ENCODE assay signal across 27 cellular contexts in genomic region chr15:62171882-62172281, GRCh38. TPM values are rescaled to one million over a fixed set of nuclear protein-coding genes. Genes with fewer than 3 reads are reported as not detected.
DNase-seq lines count a peak whose midpoint lies in the region; ATAC-seq, FAIRE-seq and TF ChIP-seq lines count a peak whose summit lies in the region.
"Had no signal": no experiment of that assay in that cellular context is flagged by ENCODE, and none has a peak within 500 bp of the region (broad histone marks: within the 10 kb centered on the region; RNA-seq: fewer than 3 reads in every experiment).

No MANE protein-coding gene starts in this region.

- peak overlapping the region; percentile 100 for H3K27ac ChIP-seq in endothelial cell of umbilical vein (ENCODE audit: insufficient read depth, low read depth, low read length)
- H3K27ac ChIP-seq in lower lobe of right lung = peak overlapping the region; percentile 33
- H3K27ac ChIP-seq in subcutaneous abdominal adipose tissue (ENCODE audit: low read depth, low read length) = peak overlapping the region; percentile 55
- H3K27ac ChIP-seq: KMS-11, SJCRH30 had no signal

- no peaks in the 10 kb centered on the region for H4K20me1 ChIP-seq in Loucy (ENCODE audit: insufficient read depth, low read length, poor library complexity, severe bottlenecking)
- no peaks in the 10 kb centered on the region for H4K20me1 ChIP-seq in endothelial cell of umbilical vein (replicated peaks; ENCODE audit: control insufficient read depth, extremely low read depth, insufficient read depth, low read length)

- H3K9me2 ChIP-seq in Loucy (replicated peaks; ENCODE audit: low read depth, low read length) = no peaks in the 10 kb centered on the region

- no peaks in the 10 kb centered on the region for H3K27me3 ChIP-seq in Loucy (ENCODE audit: insufficient read depth, low read length, poor library complexity, severe bottlenecking)
- H3K27me3 ChIP-seq in endothelial cell of umbilical vein (ENCODE audit: control insufficient read depth in 2 of 2, insufficient read depth in 2 of 2, low read length in 2 of 2) = no peaks in the 10 kb centered on the region
- peaks cover 5% of the 10 kb centered on the region for H3K27me3 ChIP-seq in lower lobe of right lung (ENCODE audit: low read depth)
- peaks cover 0 to under 1% (median 0%) of the 10 kb centered on the region in 5 donors for H3K27me3 ChIP-seq in subcutaneous abdominal adipose tissue (ENCODE audit: control insufficient read depth in 5 of 5, insufficient read depth in 4 of 5, low read length in 5 of 5)
- H3K27me3 ChIP-seq: SJCRH30 had no signal

- H3K4me3 ChIP-seq in Loucy (ENCODE audit: low read length, poor library complexity, severe bottlenecking) = no peak overlapping the region
- no peak overlapping the region for H3K4me3 ChIP-seq in endothelial cell of umbilical vein (replicated peaks in 1 of 3; ENCODE audit: insufficient read depth in 1 of 3, low read depth in 1 of 3, low read length in 3 of 3)
- no peak overlapping the region for H3K4me3 ChIP-seq in lower lobe of right lung
- H3K4me3 ChIP-seq in subcutaneous abdominal adipose tissue (ENCODE audit: low read depth in 1 of 5, low read length in 5 of 5) = no peak overlapping the region
- H3K4me3 ChIP-seq: SJCRH30 had no signal

- no peak for FAIRE-seq in endothelial cell of umbilical vein (lab: Jason Lieb, UNC)
- FAIRE-seq: G401.6, H1, RCC 7860 had no signal

- no peaks in the 10 kb centered on the region for H3K79me2 ChIP-seq in Loucy (ENCODE audit: insufficient read depth, low read length)
- peaks cover 5% of the 10 kb centered on the region for H3K79me2 ChIP-seq in endothelial cell of umbilical vein (ENCODE audit: control insufficient read depth, insufficient read depth, low read length)

- no peaks in the 10 kb centered on the region for H3K9me1 ChIP-seq in endothelial cell of umbilical vein (replicated peaks; ENCODE audit: control insufficient read depth, extremely low read depth, insufficient read depth, low read length)

- H3K9ac ChIP-seq in Loucy (ENCODE audit: low read depth, low read length, poor library complexity, severe bottlenecking) (no peak overlapping the region), endothelial cell of umbilical vein (replicated peaks; ENCODE audit: extremely low read depth, insufficient read depth, low read length) (no peak overlapping the region), subcutaneous abdominal adipose tissue (ENCODE audit: low read length in 5 of 5) (no peak overlapping the region)
- H3K9ac ChIP-seq: KMS-11 had no signal

- intact Hi-C loops in endothelial cell of umbilical vein (cut with micrococcal nuclease) (loop anchor here (2.0 kb wide), 1 partner anchor 111 kb away; the partner anchor contains the start of gene VPS13C), lower lobe of right lung (cut with DNase I) (no loop called here)

- TF ChIP-seq POLR2A in endothelial cell of umbilical vein (IDR thresholded peaks at IDR 0.05; ENCODE audit: low read depth, low read length) = no peak

- no peak overlapping the region for H3K4me2 ChIP-seq in Loucy (ENCODE audit: low read depth, low read length, poor library complexity, severe bottlenecking)
- no peak overlapping the region for H3K4me2 ChIP-seq in endothelial cell of umbilical vein (ENCODE audit: insufficient read depth, low read length)
- H3K4me2 ChIP-seq: KMS-11 had no signal

- no peaks in the 10 kb centered on the region for H3K4me1 ChIP-seq in Loucy (ENCODE audit: insufficient read depth, low read length, poor library complexity, severe bottlenecking)
- H3K4me1 ChIP-seq in endothelial cell of umbilical vein (ENCODE audit: control insufficient read depth, extremely low read depth, insufficient read depth, low read length) = peaks cover 43% of the 10 kb centered on the region
- peaks cover 11% of the 10 kb centered on the region for H3K4me1 ChIP-seq in lower lobe of right lung
- H3K4me1 ChIP-seq in subcutaneous abdominal adipose tissue (ENCODE audit: control insufficient read depth in 5 of 5, insufficient read depth in 5 of 5, low read length in 5 of 5) = peaks cover 0 to 13% (median 0%) of the 10 kb centered on the region in 5 donors
- H3K4me1 ChIP-seq: SJCRH30 had no signal

- no TSS peak for BruUV-seq in endothelial cell of umbilical vein (replicated peaks; lab: Mats Ljungman, UMichigan)

- H3K9me3 ChIP-seq in Loucy (ENCODE audit: insufficient read depth, low read depth, low read length) (no peaks in the 10 kb centered on the region), endothelial cell of umbilical vein (replicated peaks; ENCODE audit: control insufficient read depth, insufficient read depth, low read length) (no peaks in the 10 kb centered on the region), lower lobe of right lung (no peaks in the 10 kb centered on the region), subcutaneous abdominal adipose tissue (ENCODE audit: control insufficient read depth in 5 of 5, low read length in 5 of 5) (no peaks in the 10 kb centered on the region)
- H3K9me3 ChIP-seq: SJCRH30 had no signal

- H2AFZ ChIP-seq in Loucy (ENCODE audit: low read length) (0 out of 2 replicates have a peak overlapping the region, but pooled peaks have one; percentile 20), endothelial cell of umbilical vein (ENCODE audit: low read depth, low read length) (no peak overlapping the region)

- DNase-seq in endothelial cell of umbilical vein (ENCODE audit: low read depth, low spot score) (peak; percentile 42), lower lobe of right lung (no peak), SW480 (ENCODE audit: low spot score) (no peak)
- DNase-seq in stimulated activated CD4-positive, alpha-beta T cell treated with anti-CD3 and anti-CD28 coated beads, Interleukin-4, amount 100 ng/mL, for 4 hours = no peak
- DNase-seq: C1 segment of cervical spinal cord; CD4-positive, alpha-beta memory T cell; COR-L47; DMS53; HCEC 1CT; NCI-H1092; NCI-H1436 treated with DMSO at 0.1 percent for 48 hours; NCI-H187 treated with DMSO at 0.1 percent for 48 hours; NCI-H2171 treated with DMSO at 0.1 percent for 48 hours; NCI-H345; NCI-H524; NCI-H748 treated with DMSO at 0.1 percent for 48 hours; SJCRH30 had no signal

- POLR2A ChIA-PET in endothelial cell of umbilical vein (lab: Charles Lee) = interaction anchor here (0.5 kb wide), 1 partner anchor 94 kb away, joined by 7 read pairs; no protein-coding TSS in a partner anchor

- no peaks in the 10 kb centered on the region for H3F3A ChIP-seq in Loucy (ENCODE audit: low read depth)

- dilution Hi-C loops in endothelial cell of umbilical vein (cut with MboI; ENCODE audit: extremely low pct_ligation_motif_present, low sequenced_read_pairs) = no loop called here

- TF ChIP-seq CTCF in Loucy (conservative IDR thresholded peaks at IDR 0.05; ENCODE audit: low read length) = no peak
- TF ChIP-seq CTCF in endothelial cell of umbilical vein (IDR thresholded peaks at IDR 0.05; ENCODE audit: extremely low read depth in 1 of 2, insufficient read depth in 1 of 2, low read depth in 1 of 2, low read length in 2 of 2) = no peak
- no peak for TF ChIP-seq CTCF in lower lobe of right lung (IDR thresholded peaks at IDR 0.05)

- H3K36me3 ChIP-seq in Loucy (ENCODE audit: insufficient read depth, low read length) (no peaks in the 10 kb centered on the region), endothelial cell of umbilical vein (ENCODE audit: control insufficient read depth in 2 of 2, extremely low read depth in 1 of 2, insufficient read depth in 2 of 2, low read length in 2 of 2) (no peaks in the 10 kb centered on the region), lower lobe of right lung (no peaks in the 10 kb centered on the region), subcutaneous abdominal adipose tissue (ENCODE audit: control insufficient read depth in 5 of 5, insufficient read depth in 5 of 5, low read length in 5 of 5) (no peaks in the 10 kb centered on the region)
- H3K36me3 ChIP-seq: SJCRH30 had no signal

- CTCF ChIA-PET in endothelial cell of umbilical vein (lab: Charles Lee) = interaction anchor here (1.4 to 3.3 kb wide), 7 partner anchors 9 to 134 kb away, joined by 3 to 23 read pairs (median 6); partner anchors contain the start of gene C2CD4A

- ATAC-seq in lower lobe of right lung (no peak), HG02981 (IDR thresholded peaks at IDR 0.05; ENCODE audit: unreplicated experiment) (no peak)
- ATAC-seq: SK-N-SH treated with all-trans-retinoic acid at 6 μM for 48 hours had no signal

TF ChIP-seq in endothelial cell of umbilical vein, 7 proteins besides CTCF, POLR2A, EP300 and RAD21:
- TF ChIP-seq EZH2 (IDR thresholded peaks at IDR 0.05; ENCODE audit: borderline replicate concordance, low read depth, low read length, severe bottlenecking) (no peak), FOS (IDR thresholded peaks at IDR 0.05; ENCODE audit: borderline replicate concordance, insufficient read depth, low read length) (no peak), MAX (IDR thresholded peaks at IDR 0.05; ENCODE audit: insufficient read depth, insufficient read length) (no peak), GATA2 (IDR thresholded peaks at IDR 0.05; ENCODE audit: insufficient read depth, insufficient read length, low read depth, low read length) (no peak), JUN (IDR thresholded peaks at IDR 0.05; ENCODE audit: borderline replicate concordance, insufficient read depth, insufficient read length, low read depth) (no peak), MYC (IDR thresholded peaks at IDR 0.05; ENCODE audit: low read depth, low read length) (no peak), POLR2AphosphoS5 (IDR thresholded peaks at IDR 0.05; ENCODE audit: insufficient read depth, low read depth, low read length) (no peak)

RNA-seq across cellular contexts. Expression of gene C2CD4B, which starts 6.8 kb away (rescaled TPM):
- 28.4 and 31.7 TPM in 2 replicates for total RNA-seq in endothelial cell of umbilical vein
- 31.5 and 31.7 TPM in 2 replicates for polyA plus RNA-seq in endothelial cell of umbilical vein
- polyA plus RNA-seq in endothelial cell of umbilical vein (2011; cell fraction: cytosol; rRNA removed) = 10.7 and 21.1 TPM in 2 replicates
- 33.6 and 34.4 TPM in 2 replicates for polyA plus RNA-seq in endothelial cell of umbilical vein (2011; cell fraction: nucleus; rRNA removed)
- polyA plus RNA-seq in endothelial cell of umbilical vein (2012) = 7.8 and 12.1 TPM in 2 replicates
- 7.0 and 7.5 TPM in 2 replicates for polyA minus RNA-seq in endothelial cell of umbilical vein
- polyA minus RNA-seq in endothelial cell of umbilical vein (2011; cell fraction: cytosol; rRNA and poly(A)+ RNA removed) = not detected
- 25.2 and 57.0 TPM in 2 replicates for polyA minus RNA-seq in endothelial cell of umbilical vein (2011; cell fraction: nucleus; rRNA and poly(A)+ RNA removed)
- total RNA-seq in lower lobe of right lung = 2.6 TPM
- total RNA-seq: CD4-positive, alpha-beta memory T cell; Daoy; SJCRH30 had no signal
- polyA plus RNA-seq: CD4-positive, alpha-beta memory T cell; IgD-negative memory B cell had no signal

Comparison
In these comparisons a context has a peak if more than half of its experiments do, and no peak if none do; other contexts are left out.
1. H3K27ac ChIP-seq: peak in every context shown above with its lines; median percentile 100 in endothelial cell of umbilical vein; 55 in subcutaneous abdominal adipose tissue; 33 in lower lobe of right lung.